18 cellular contexts compared by ENCODE assay signal in the genomic region with DNA sequence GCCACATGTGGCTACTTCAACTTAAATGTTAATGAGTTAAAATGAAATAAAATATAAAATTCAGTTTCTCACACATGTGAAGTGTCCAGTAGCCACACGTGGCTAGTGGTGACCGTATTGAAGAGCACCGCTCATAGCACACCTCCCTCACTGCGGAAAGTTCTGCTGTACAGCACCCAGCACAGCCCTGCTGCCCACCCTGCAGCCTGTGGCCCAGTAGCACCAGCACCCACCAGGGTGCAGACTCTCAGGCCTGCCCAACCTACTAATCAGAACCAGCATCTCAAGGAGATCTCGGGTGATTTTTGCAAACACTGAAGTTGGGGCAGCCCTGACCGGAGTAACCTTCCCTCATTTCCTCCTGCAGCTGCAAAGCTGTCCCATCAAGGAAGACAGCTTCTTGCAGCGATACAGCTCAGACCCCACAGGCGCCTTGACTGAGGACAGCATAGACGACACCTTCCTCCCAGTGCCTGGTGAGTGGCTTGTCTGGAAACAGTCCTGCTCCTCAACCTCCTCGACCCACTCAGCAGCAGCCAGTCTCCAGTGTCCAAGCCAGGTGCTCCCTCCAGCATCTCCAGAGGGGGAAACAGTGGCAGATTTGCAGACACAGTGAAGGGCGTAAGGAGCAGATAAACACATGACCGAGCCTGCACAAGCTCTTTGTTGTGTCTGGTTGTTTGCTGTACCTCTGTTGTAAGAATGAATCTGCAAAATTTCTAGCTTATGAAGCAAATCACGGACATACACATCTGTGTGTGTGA.
"Had no signal": no experiment of that assay in that cellular context is flagged by ENCODE, and none has a peak within 500 bp of the region (broad histone marks: within the 10 kb centered on the region; RNA-seq: fewer than 3 reads in every experiment).

No MANE protein-coding gene starts in this region.

- H3K4me1 ChIP-seq: colonic mucosa, testis had no signal

- H3K27ac ChIP-seq: colonic mucosa, dorsolateral prefrontal cortex, esophagus muscularis mucosa, gastrocnemius medialis, testis, VCaP had no signal

- H3K4me3 ChIP-seq: colonic mucosa, dorsolateral prefrontal cortex, esophagus muscularis mucosa, gastrocnemius medialis, testis had no signal

- H3K27me3 ChIP-seq: colonic mucosa, dorsolateral prefrontal cortex, esophagus muscularis mucosa, gastrocnemius medialis, testis had no signal

- ATAC-seq: activated CD4-positive, CD25-positive, alpha-beta regulatory T cell treated with anti-CD3 and anti-CD28 coated beads, Interleukin-2, amount 50 U/mL, for 24 hours; effector memory CD8-positive, alpha-beta T cell; left cardiac atrium had no signal

- DNase-seq: activated CD4-positive, alpha-beta memory T cell treated with anti-CD3 and anti-CD28 coated beads, Interleukin-2, amount 10 ng/mL, durations not matched to agents 7 days and 5 days; activated CD4-positive, alpha-beta T cell treated with anti-CD3 and anti-CD28 coated beads, Interleukin-2, amount 10 ng/mL, durations not matched to agents 24 days and 14 days; activated naive CD4-positive, alpha-beta T cell treated with anti-CD3 and anti-CD28 coated beads for 36 hours; activated naive CD8-positive, alpha-beta T cell treated with anti-CD3 and anti-CD28 coated beads, Interleukin-2, amount 10 ng/mL, durations not matched to agents 7 days and 5 days; amniotic stem cell; colonic mucosa; dorsolateral prefrontal cortex; effector memory CD8-positive, alpha-beta T cell; gastrocnemius medialis; head of caudate nucleus; left cardiac atrium; naive B cell; stimulated activated CD4-positive, alpha-beta T cell treated with anti-CD3 and anti-CD28 coated beads, Interleukin-2, amount 100 ng/mL, for 48 hours; stimulated activated naive CD4-positive, alpha-beta T cell; testis had no signal

- H3K9me3 ChIP-seq: colonic mucosa, esophagus muscularis mucosa, gastrocnemius medialis, testis had no signal
